In the genomic region with DNA sequence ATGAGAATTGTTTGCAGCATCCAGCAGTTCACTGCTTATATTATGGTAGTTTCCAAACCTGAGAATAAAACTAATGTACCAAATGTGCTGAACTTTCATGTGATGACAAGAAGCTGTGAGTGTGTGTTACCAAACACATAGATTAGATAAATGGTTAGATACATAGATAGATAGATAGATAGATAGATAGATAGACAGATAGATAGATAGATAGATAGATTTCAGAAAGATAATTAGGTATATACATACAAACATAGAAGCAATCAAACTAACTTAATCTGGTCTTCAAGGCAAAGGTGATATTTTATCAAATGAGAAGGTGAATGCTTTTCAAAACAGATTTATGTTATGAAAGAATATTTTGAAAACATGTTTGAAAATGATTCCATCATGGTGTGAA, we compare ENCODE assay signal across 34 cellular contexts.
"Had no signal": no experiment of that assay in that cellular context is flagged by ENCODE, and none has a peak within 500 bp of the region (broad histone marks: within the 10 kb centered on the region; RNA-seq: fewer than 3 reads in every experiment).

No MANE protein-coding gene starts in this region.

- DNase-seq: Karpas-422, Kasumi-1, MG63, MM.1S, MV-4-11, NCI-H1048, NCI-H1092, NCI-H1092 treated with DMSO at 0.1 percent for 48 hours, NCI-H1105, NCI-H1105 treated with DMSO at 0.1 percent for 48 hours, NCI-H1417, NCI-H1417 treated with DMSO at 0.1 percent for 48 hours, NCI-H1436, NCI-H1436 treated with DMSO at 0.1 percent for 48 hours, NCI-H146, NCI-H1694, NCI-H1694 treated with DMSO at 0.1 percent for 48 hours, NCI-H187, NCI-H187 treated with DMSO at 0.1 percent for 48 hours, NCI-H1930, NCI-H2029, NCI-H2029 treated with DMSO at 0.1 percent for 48 hours, NCI-H2081, NCI-H2081 treated with DMSO at 0.1 percent for 48 hours, NCI-H2107, NCI-H2171, NCI-H2171 treated with DMSO at 0.1 percent for 48 hours, NCI-H2227 treated with DMSO at 0.1 percent for 48 hours, NCI-H226, NCI-H345, NCI-H446, NCI-H446 treated with DMSO at 0.1 percent for 48 hours, NCI-H510A, NCI-H510A treated with DMSO at 0.1 percent for 48 hours had no signal

- H3K27me3 ChIP-seq: MG63 had no signal

- H3K36me3 ChIP-seq: MG63 had no signal

- H3K9me3 ChIP-seq: MG63 had no signal

- H3K4me3 ChIP-seq: MG63 had no signal
